13 cellular contexts compared by ENCODE assay signal in the genomic region with DNA sequence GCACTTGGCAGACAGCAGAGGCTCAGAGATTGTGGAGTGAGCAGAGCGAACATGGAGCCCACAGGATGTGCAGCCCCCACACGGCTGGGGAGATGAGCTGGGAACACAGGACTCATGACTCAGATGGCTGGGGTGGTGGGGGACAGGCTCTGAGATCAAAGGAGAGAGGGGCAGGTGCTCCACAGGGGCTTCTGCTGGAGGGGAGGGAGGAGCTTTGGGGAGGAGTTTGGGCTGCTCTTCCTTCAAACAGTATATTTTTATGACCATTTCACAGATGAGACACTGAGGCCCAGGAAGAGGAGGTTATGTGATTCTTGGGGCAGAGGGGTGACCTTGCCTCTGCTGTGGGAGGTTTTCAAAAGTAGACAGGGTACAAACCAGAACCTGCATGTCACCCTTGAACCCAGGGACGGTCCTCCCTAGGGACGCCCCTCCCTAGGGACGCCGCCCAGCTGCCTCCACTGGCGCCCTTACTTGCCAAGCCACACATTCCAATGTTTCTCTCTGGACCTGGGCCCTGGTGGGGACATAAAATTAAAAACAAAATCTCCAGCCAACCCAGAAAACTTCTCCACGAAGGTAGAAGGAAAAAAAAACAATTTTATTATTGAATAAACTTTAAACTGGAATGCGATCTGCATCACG. TPM values are rescaled to one million over a fixed set of nuclear protein-coding genes. Genes with fewer than 3 reads are reported as not detected.
DNase-seq lines count a peak whose midpoint lies in the region; ATAC-seq and TF ChIP-seq lines count a peak whose summit lies in the region.
"Had no signal": no experiment of that assay in that cellular context is flagged by ENCODE, and none has a peak within 500 bp of the region (broad histone marks: within the 10 kb centered on the region; RNA-seq: fewer than 3 reads in every experiment).

No MANE protein-coding gene starts in this region.

- H3K4me3 Mint-ChIP-seq in activated T-helper 17 cell treated with anti-CD3 and anti-CD28 coated beads, Interleukin-2, amount 50 U/mL, for 72 hours: peak overlapping the region; percentile 68
- H3K4me3 Mint-ChIP-seq in stimulated activated naive B cell treated with anti-CD40 and anti-IgM and Interleukin-4, amounts not matched to agents 10 μg/mL and 1 μg/mL and 100 μg/mL, for 72 hours: peak overlapping the region in 1 of 2 donors; percentile 21

- no peaks in the 10 kb centered on the region for H3K27me3 Mint-ChIP-seq in activated T-helper 17 cell treated with anti-CD3 and anti-CD28 coated beads, Interleukin-2, amount 50 U/mL, for 72 hours
- peaks cover 32 to 34% of the 10 kb centered on the region in 2 donors for H3K27me3 Mint-ChIP-seq in stimulated activated naive B cell treated with anti-CD40 and anti-IgM and Interleukin-4, amounts not matched to agents 10 μg/mL and 1 μg/mL and 100 μg/mL, for 72 hours

- H3K4me1 ChIP-seq in HEK293 (ENCODE audit: control insufficient read depth, insufficient read depth, low read length): no peaks in the 10 kb centered on the region
- H3K4me1 ChIP-seq in iPS-18a (ENCODE audit: control insufficient read depth, low read depth, low read length): peaks cover 3% of the 10 kb centered on the region

- H3K4me3 ChIP-seq in HEK293 (ENCODE audit: low read depth, low read length): no peak overlapping the region
- H3K4me3 ChIP-seq in iPS-18a (ENCODE audit: low read length): peak overlapping the region; percentile 49
- H3K4me3 ChIP-seq: MG63 had no signal

- H3K36me3 Mint-ChIP-seq in activated T-helper 17 cell treated with anti-CD3 and anti-CD28 coated beads, Interleukin-2, amount 50 U/mL, for 72 hours (ENCODE audit: low read depth): no peaks in the 10 kb centered on the region
- H3K36me3 Mint-ChIP-seq in stimulated activated naive B cell treated with anti-CD40 and anti-IgM and Interleukin-4, amounts not matched to agents 10 μg/mL and 1 μg/mL and 100 μg/mL, for 72 hours: no peaks in the 10 kb centered on the region

- H3K27ac ChIP-seq in HEK293 (ENCODE audit: extremely low read depth, low read depth, low read length) (no peak overlapping the region), iPS-18a (ENCODE audit: low read length) (no peak overlapping the region)

- no peaks in the 10 kb centered on the region for H3K36me3 ChIP-seq in HEK293 (ENCODE audit: control insufficient read depth in 2 of 2, insufficient read depth in 1 of 2, low read length in 2 of 2)
- H3K36me3 ChIP-seq in iPS-18a (ENCODE audit: control insufficient read depth, low read depth, low read length): no peaks in the 10 kb centered on the region
- H3K36me3 ChIP-seq: MG63, upper lobe of left lung had no signal

- no peak for TF ChIP-seq CTCF in HEK293 (tag by site-specific recombination; IDR thresholded peaks at IDR 0.05)

- no peaks in the 10 kb centered on the region for H3K9me3 Mint-ChIP-seq in activated T-helper 17 cell treated with anti-CD3 and anti-CD28 coated beads, Interleukin-2, amount 50 U/mL, for 72 hours
- H3K9me3 Mint-ChIP-seq in stimulated activated naive B cell treated with anti-CD40 and anti-IgM and Interleukin-4, amounts not matched to agents 10 μg/mL and 1 μg/mL and 100 μg/mL, for 72 hours: no peaks in the 10 kb centered on the region

- peak overlapping the region; percentile 64 for H3K27ac Mint-ChIP-seq in activated T-helper 17 cell treated with anti-CD3 and anti-CD28 coated beads, Interleukin-2, amount 50 U/mL, for 72 hours
- peak overlapping the region; percentile 62 for H3K27ac Mint-ChIP-seq in stimulated activated naive B cell treated with anti-CD40 and anti-IgM and Interleukin-4, amounts not matched to agents 10 μg/mL and 1 μg/mL and 100 μg/mL, for 72 hours

- H3K4me1 Mint-ChIP-seq in activated T-helper 17 cell treated with anti-CD3 and anti-CD28 coated beads, Interleukin-2, amount 50 U/mL, for 72 hours: peaks cover 25% of the 10 kb centered on the region
- H3K4me1 Mint-ChIP-seq in stimulated activated naive B cell treated with anti-CD40 and anti-IgM and Interleukin-4, amounts not matched to agents 10 μg/mL and 1 μg/mL and 100 μg/mL, for 72 hours: peaks cover 15 to 40% of the 10 kb centered on the region in 2 donors

- peak; percentile 11 for ATAC-seq in activated T-helper 17 cell treated with anti-CD3 and anti-CD28 coated beads, Interleukin-2, amount 50 U/mL, for 72 hours (replicated peaks)
- no peak for ATAC-seq in stimulated activated naive B cell treated with anti-CD40 and anti-IgM and Interleukin-4, amounts not matched to agents 10 μg/mL and 1 μg/mL and 100 μg/mL, for 72 hours (replicated peaks)
- no peak for ATAC-seq in HG02571 (IDR thresholded peaks at IDR 0.05; ENCODE audit: unreplicated experiment)

- POLR2A ChIA-PET in HEK293 (lab: Yijun Ruan, JAX): interaction anchor here (1.2 kb wide), 1 partner anchor 79 kb away, joined by 4 read pairs; a partner anchor contains a TSS

- CTCF ChIA-PET in HEK293 (lab: Yijun Ruan, JAX): no interaction called here

- H3K9me3 ChIP-seq in HEK293 (ENCODE audit: control insufficient read depth, insufficient read depth, low read depth, low read length) (no peaks in the 10 kb centered on the region), iPS-18a (ENCODE audit: control insufficient read depth, low read depth, low read length) (no peaks in the 10 kb centered on the region)
- H3K9me3 ChIP-seq: MG63, upper lobe of left lung had no signal

- peaks cover 11% of the 10 kb centered on the region for H3K27me3 ChIP-seq in iPS-18a (ENCODE audit: control insufficient read depth, insufficient read depth, low read length)
- H3K27me3 ChIP-seq: MG63 had no signal

- no peak overlapping the region for H3K9ac ChIP-seq in iPS-18a (ENCODE audit: low read length)

- no peak for DNase-seq in stimulated activated naive B cell treated with anti-CD40 and anti-IgM and Interleukin-4, amounts not matched to agents 10 μg/mL and 1 μg/mL and 100 μg/mL, for 72 hours
- no peak for DNase-seq in NCI-H2196 treated with DMSO at 0.1 percent for 48 hours (lab: John Stamatoyannopoulos, UW; ENCODE audit: unreplicated experiment)
- DNase-seq in NCI-H1436 treated with DMSO at 0.1 percent for 48 hours (lab: John Stamatoyannopoulos, UW): no peak
- DNase-seq: DMS79 treated with DMSO at 0.1 percent for 48 hours, hippocampal formation had no signal

TF ChIP-seq in HEK293, 187 proteins besides CTCF, POLR2A, EP300 and RAD21:
- TF ChIP-seq, protein P1, sequence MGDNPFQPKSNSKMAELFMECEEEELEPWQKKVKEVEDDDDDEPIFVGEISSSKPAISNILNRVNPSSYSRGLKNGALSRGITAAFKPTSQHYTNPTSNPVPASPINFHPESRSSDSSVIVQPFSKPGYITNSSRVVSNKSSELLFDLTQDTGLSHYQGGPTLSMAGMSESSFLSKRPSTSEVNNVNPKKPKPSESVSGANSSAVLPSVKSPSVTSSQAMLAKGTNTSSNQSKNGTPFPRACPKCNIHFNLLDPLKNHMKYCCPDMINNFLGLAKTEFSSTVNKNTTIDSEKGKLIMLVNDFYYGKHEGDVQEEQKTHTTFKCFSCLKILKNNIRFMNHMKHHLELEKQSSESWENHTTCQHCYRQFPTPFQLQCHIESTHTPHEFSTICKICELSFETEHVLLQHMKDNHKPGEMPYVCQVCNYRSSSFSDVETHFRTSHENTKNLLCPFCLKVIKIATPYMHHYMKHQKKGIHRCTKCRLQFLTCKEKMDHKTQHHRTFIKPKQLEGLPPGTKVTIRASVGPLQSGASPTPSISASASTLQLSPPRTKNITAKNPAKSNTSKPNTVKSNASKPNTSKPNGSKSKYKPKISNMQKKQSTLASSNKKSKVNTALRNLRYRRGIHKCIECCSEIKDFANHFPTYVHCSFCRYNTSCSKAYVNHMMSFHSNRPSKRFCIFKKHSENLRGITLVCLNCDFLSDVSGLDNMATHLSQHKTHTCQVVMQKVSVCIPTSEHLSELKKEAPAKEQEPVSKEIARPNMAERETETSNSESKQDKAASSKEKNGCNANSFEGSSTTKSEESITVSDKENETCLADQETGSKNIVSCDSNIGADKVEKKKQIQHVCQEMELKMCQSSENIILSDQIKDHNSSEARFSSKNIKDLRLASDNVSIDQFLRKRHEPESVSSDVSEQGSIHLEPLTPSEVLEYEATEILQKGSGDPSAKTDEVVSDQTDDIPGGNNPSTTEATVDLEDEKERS (tag by site-specific recombination; IDR thresholded peaks at IDR 0.05): no peak
- TF ChIP-seq ZNF341 (tag by site-specific recombination; IDR thresholded peaks at IDR 0.05; ENCODE audit: low read depth): peak; percentile 50; the same call in 1 of the 2 replicates
- no peak for TF ChIP-seq ZNF302 (tag by site-specific recombination; IDR thresholded peaks at IDR 0.05; ENCODE audit: low read depth)
- TF ChIP-seq EGR2 (tag by site-specific recombination; IDR thresholded peaks at IDR 0.05; ENCODE audit: low read depth): 0 out of 2 replicates have a peak, but pooled peaks have one; percentile 24
- TF ChIP-seq ZSCAN16 (tag by site-specific recombination; IDR thresholded peaks at IDR 0.05): 0 out of 2 replicates have a peak, but pooled peaks have one; percentile 30
- 0 out of 2 replicates have a peak, but pooled peaks have one; percentile 25 for TF ChIP-seq KLF1 (tag by site-specific recombination; IDR thresholded peaks at IDR 0.05)
- no peak for TF ChIP-seq ZNF473 (tag by site-specific recombination; IDR thresholded peaks at IDR 0.05)
- TF ChIP-seq ZNF76 (tag by site-specific recombination; IDR thresholded peaks at IDR 0.05; ENCODE audit: borderline replicate concordance, low read depth): 0 out of 2 replicates have a peak, but pooled peaks have one; percentile 8

RNA-seq across cellular contexts. Expression of a gene that starts 1.0 kb away (rescaled TPM):
- total RNA-seq in activated T-helper 17 cell treated with anti-CD3 and anti-CD28 coated beads, Interleukin-2, amount 50 U/mL, for 72 hours: not detected
- total RNA-seq: dermis microvascular lymphatic vessel endothelial cell; T-helper 1 cell treated with Interleukin-12 subunit alpha and Interleukin-12 subunit beta and Interleukin-4 antibody, amounts not matched to agents 30 ng/mL and 1 ng/mL, for 36 hours had no signal

RNA-seq across cellular contexts. Expression of a gene that starts 31.1 kb away (rescaled TPM):
- under 1 TPM in 1 of 2 donors, not detected in 1; 0.45 TPM for total RNA-seq in activated T-helper 17 cell treated with anti-CD3 and anti-CD28 coated beads, Interleukin-2, amount 50 U/mL, for 72 hours
- total RNA-seq: dermis microvascular lymphatic vessel endothelial cell; T-helper 1 cell treated with Interleukin-12 subunit alpha and Interleukin-12 subunit beta and Interleukin-4 antibody, amounts not matched to agents 30 ng/mL and 1 ng/mL, for 36 hours had no signal
